Comparison of ENCODE assay signal across 1 cellular context in the genomic region with DNA sequence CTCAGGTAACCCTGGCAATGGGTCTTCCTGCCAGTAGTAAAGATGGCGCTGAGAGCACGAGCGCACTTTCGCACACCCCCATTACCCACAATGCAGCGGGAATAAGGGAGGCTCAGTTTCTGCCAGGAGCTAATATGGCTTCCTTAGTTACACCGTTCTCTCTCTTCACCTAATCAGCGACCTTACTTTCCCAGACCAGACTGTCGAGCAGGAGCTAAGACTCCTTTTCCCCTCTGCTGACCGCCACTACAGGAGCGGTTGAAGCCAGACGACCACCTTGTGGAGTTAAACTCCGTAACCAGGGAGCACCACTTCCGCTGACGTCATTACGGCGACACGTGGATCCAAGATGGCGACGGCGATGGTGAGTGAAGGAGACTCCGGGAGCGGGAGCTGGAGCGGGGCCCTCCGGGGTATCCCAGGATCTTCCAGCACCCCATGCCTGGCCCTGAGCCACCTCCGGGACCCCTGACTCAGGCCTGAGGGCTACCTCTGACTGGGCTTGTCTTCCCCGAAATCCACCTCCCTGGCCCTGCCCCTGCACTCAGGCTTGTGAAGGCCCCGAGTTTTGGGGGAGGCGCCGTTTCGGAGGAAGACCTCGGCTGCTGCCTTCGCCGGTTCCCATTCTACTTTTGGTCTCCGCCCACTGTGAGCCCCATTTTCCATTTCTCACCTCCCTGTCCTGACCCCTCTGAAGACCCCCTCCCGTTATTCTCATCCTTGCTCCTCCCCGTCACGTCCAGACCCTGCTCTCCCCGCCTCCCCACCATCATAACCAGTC.
TF ChIP-seq lines count a peak whose summit lies in the region.

A gene with protein sequence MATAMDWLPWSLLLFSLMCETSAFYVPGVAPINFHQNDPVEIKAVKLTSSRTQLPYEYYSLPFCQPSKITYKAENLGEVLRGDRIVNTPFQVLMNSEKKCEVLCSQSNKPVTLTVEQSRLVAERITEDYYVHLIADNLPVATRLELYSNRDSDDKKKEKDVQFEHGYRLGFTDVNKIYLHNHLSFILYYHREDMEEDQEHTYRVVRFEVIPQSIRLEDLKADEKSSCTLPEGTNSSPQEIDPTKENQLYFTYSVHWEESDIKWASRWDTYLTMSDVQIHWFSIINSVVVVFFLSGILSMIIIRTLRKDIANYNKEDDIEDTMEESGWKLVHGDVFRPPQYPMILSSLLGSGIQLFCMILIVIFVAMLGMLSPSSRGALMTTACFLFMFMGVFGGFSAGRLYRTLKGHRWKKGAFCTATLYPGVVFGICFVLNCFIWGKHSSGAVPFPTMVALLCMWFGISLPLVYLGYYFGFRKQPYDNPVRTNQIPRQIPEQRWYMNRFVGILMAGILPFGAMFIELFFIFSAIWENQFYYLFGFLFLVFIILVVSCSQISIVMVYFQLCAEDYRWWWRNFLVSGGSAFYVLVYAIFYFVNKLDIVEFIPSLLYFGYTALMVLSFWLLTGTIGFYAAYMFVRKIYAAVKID (plus strand): TSS at position 323 of the 781 bp plus-strand sequence. CDS start 27 bp downstream, at position 350.

TF ChIP-seq in HepG2, 621 proteins besides CTCF, POLR2A, EP300 and RAD21 (continued from another document and continues in another):
- TF ChIP-seq, protein P1, sequence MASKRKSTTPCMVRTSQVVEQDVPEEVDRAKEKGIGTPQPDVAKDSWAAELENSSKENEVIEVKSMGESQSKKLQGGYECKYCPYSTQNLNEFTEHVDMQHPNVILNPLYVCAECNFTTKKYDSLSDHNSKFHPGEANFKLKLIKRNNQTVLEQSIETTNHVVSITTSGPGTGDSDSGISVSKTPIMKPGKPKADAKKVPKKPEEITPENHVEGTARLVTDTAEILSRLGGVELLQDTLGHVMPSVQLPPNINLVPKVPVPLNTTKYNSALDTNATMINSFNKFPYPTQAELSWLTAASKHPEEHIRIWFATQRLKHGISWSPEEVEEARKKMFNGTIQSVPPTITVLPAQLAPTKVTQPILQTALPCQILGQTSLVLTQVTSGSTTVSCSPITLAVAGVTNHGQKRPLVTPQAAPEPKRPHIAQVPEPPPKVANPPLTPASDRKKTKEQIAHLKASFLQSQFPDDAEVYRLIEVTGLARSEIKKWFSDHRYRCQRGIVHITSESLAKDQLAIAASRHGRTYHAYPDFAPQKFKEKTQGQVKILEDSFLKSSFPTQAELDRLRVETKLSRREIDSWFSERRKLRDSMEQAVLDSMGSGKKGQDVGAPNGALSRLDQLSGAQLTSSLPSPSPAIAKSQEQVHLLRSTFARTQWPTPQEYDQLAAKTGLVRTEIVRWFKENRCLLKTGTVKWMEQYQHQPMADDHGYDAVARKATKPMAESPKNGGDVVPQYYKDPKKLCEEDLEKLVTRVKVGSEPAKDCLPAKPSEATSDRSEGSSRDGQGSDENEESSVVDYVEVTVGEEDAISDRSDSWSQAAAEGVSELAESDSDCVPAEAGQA (IDR thresholded peaks at IDR 0.05; ENCODE audit: low read depth), result peak; percentile 100
- TF ChIP-seq, protein P1 (CRISPR knock-in tag; IDR thresholded peaks at IDR 0.05; ENCODE audit: borderline replicate concordance), result peak; percentile 92
- TF ChIP-seq SPEN (CRISPR knock-in tag; IDR thresholded peaks at IDR 0.05; ENCODE audit: low read depth), result peak; percentile 94
- peak; percentile 98 for TF ChIP-seq PHF8 (CRISPR knock-in tag; IDR thresholded peaks at IDR 0.05)
- TF ChIP-seq ZNF234 (CRISPR knock-in tag; conservative IDR thresholded peaks at IDR 0.05), result peak; percentile 92; the same call in 1 of the 2 replicates
- TF ChIP-seq TSC22D2 (CRISPR knock-in tag; IDR thresholded peaks at IDR 0.05; ENCODE audit: borderline replicate concordance), result peak; percentile 96; the same call in 1 of the 2 replicates
- 0 out of 2 replicates have a peak, but pooled peaks have one; percentile 14 for TF ChIP-seq NR3C1 (CRISPR knock-in tag; IDR thresholded peaks at IDR 0.05)
- TF ChIP-seq MAFK (conservative IDR thresholded peaks at IDR 0.05 in 1 of 2, IDR thresholded peaks at IDR 0.05 in 1 of 2; ENCODE audit: low read length in 2 of 2), result peak in 1 of 2 experiments; percentile 18; a peak in 1 of 4 replicates
- peak; percentile 91 for TF ChIP-seq RNF2 (conservative IDR thresholded peaks at IDR 0.05; ENCODE audit: low read depth)
- TF ChIP-seq ZNF383 (CRISPR knock-in tag; IDR thresholded peaks at IDR 0.05; ENCODE audit: borderline replicate concordance), result peak; percentile 90; the same call in 1 of the 2 replicates
- TF ChIP-seq, protein P2, sequence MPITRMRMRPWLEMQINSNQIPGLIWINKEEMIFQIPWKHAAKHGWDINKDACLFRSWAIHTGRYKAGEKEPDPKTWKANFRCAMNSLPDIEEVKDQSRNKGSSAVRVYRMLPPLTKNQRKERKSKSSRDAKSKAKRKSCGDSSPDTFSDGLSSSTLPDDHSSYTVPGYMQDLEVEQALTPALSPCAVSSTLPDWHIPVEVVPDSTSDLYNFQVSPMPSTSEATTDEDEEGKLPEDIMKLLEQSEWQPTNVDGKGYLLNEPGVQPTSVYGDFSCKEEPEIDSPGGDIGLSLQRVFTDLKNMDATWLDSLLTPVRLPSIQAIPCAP (CRISPR knock-in tag; IDR thresholded peaks at IDR 0.05; ENCODE audit: low read depth), result no peak
- TF ChIP-seq ZNF598 (CRISPR knock-in tag; IDR thresholded peaks at IDR 0.05; ENCODE audit: borderline replicate concordance), result peak; percentile 98
- TF ChIP-seq ARNTL (CRISPR knock-in tag; IDR thresholded peaks at IDR 0.05), result peak; percentile 90
- TF ChIP-seq, protein P3, sequence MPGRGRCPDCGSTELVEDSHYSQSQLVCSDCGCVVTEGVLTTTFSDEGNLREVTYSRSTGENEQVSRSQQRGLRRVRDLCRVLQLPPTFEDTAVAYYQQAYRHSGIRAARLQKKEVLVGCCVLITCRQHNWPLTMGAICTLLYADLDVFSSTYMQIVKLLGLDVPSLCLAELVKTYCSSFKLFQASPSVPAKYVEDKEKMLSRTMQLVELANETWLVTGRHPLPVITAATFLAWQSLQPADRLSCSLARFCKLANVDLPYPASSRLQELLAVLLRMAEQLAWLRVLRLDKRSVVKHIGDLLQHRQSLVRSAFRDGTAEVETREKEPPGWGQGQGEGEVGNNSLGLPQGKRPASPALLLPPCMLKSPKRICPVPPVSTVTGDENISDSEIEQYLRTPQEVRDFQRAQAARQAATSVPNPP (CRISPR knock-in tag; IDR thresholded peaks at IDR 0.05), result no peak
- TF ChIP-seq, protein P4, sequence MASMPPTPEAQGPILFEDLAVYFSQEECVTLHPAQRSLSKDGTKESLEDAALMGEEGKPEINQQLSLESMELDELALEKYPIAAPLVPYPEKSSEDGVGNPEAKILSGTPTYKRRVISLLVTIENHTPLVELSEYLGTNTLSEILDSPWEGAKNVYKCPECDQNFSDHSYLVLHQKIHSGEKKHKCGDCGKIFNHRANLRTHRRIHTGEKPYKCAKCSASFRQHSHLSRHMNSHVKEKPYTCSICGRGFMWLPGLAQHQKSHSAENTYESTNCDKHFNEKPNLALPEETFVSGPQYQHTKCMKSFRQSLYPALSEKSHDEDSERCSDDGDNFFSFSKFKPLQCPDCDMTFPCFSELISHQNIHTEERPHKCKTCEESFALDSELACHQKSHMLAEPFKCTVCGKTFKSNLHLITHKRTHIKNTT (CRISPR knock-in tag; IDR thresholded peaks at IDR 0.05), result 0 out of 2 replicates have a peak, but pooled peaks have one; percentile 89
- TF ChIP-seq SNAI1 (CRISPR knock-in tag; IDR thresholded peaks at IDR 0.05; ENCODE audit: borderline replicate concordance), result peak; percentile 98
- TF ChIP-seq, protein P5, sequence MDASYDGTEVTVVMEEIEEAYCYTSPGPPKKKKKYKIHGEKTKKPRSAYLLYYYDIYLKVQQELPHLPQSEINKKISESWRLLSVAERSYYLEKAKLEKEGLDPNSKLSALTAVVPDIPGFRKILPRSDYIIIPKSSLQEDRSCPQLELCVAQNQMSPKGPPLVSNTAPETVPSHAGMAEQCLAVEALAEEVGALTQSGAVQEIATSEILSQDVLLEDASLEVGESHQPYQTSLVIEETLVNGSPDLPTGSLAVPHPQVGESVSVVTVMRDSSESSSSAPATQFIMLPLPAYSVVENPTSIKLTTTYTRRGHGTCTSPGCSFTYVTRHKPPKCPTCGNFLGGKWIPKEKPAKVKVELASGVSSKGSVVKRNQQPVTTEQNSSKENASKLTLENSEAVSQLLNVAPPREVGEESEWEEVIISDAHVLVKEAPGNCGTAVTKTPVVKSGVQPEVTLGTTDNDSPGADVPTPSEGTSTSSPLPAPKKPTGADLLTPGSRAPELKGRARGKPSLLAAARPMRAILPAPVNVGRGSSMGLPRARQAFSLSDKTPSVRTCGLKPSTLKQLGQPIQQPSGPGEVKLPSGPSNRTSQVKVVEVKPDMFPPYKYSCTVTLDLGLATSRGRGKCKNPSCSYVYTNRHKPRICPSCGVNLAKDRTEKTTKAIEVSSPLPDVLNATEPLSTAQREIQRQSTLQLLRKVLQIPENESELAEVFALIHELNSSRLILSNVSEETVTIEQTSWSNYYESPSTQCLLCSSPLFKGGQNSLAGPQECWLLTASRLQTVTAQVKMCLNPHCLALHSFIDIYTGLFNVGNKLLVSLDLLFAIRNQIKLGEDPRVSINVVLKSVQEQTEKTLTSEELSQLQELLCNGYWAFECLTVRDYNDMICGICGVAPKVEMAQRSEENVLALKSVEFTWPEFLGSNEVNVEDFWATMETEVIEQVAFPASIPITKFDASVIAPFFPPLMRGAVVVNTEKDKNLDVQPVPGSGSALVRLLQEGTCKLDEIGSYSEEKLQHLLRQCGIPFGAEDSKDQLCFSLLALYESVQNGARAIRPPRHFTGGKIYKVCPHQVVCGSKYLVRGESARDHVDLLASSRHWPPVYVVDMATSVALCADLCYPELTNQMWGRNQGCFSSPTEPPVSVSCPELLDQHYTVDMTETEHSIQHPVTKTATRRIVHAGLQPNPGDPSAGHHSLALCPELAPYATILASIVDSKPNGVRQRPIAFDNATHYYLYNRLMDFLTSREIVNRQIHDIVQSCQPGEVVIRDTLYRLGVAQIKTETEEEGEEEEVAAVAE (CRISPR knock-in tag; IDR thresholded peaks at IDR 0.05; ENCODE audit: borderline replicate concordance), result peak; percentile 93
- peak; percentile 75 for TF ChIP-seq SIN3B (IDR thresholded peaks at IDR 0.05; ENCODE audit: low read length)
- peak; percentile 99 for TF ChIP-seq NFRKB (IDR thresholded peaks at IDR 0.05)
- TF ChIP-seq, protein P6, sequence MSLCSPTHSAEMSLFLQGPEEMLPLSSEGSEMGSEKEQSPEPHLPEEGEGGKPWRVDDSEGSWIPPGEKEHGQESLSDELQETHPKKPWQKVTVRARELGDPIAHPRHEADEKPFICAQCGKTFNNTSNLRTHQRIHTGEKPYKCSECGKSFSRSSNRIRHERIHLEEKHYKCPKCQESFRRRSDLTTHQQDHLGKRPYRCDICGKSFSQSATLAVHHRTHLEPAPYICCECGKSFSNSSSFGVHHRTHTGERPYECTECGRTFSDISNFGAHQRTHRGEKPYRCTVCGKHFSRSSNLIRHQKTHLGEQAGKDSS (CRISPR knock-in tag; IDR thresholded peaks at IDR 0.05; ENCODE audit: borderline replicate concordance, low read depth), result peak; percentile 98
- TF ChIP-seq, protein P7, sequence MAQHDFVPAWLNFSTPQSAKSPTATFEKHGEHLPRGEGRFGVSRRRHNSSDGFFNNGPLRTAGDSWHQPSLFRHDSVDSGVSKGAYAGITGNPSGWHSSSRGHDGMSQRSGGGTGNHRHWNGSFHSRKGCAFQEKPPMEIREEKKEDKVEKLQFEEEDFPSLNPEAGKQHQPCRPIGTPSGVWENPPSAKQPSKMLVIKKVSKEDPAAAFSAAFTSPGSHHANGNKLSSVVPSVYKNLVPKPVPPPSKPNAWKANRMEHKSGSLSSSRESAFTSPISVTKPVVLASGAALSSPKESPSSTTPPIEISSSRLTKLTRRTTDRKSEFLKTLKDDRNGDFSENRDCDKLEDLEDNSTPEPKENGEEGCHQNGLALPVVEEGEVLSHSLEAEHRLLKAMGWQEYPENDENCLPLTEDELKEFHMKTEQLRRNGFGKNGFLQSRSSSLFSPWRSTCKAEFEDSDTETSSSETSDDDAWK (CRISPR knock-in tag; IDR thresholded peaks at IDR 0.05), result no peak
- no peak for TF ChIP-seq PCBP2 (optimal IDR thresholded peaks at IDR 0.05; ENCODE audit: low read depth, low read length, poor library complexity, severe bottlenecking)
- TF ChIP-seq ZNF350 (CRISPR knock-in tag; IDR thresholded peaks at IDR 0.05; ENCODE audit: borderline replicate concordance, low read depth), result peak; percentile 99
- TF ChIP-seq, protein P8, sequence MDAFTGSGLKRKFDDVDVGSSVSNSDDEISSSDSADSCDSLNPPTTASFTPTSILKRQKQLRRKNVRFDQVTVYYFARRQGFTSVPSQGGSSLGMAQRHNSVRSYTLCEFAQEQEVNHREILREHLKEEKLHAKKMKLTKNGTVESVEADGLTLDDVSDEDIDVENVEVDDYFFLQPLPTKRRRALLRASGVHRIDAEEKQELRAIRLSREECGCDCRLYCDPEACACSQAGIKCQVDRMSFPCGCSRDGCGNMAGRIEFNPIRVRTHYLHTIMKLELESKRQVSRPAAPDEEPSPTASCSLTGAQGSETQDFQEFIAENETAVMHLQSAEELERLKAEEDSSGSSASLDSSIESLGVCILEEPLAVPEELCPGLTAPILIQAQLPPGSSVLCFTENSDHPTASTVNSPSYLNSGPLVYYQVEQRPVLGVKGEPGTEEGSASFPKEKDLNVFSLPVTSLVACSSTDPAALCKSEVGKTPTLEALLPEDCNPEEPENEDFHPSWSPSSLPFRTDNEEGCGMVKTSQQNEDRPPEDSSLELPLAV (CRISPR knock-in tag; conservative IDR thresholded peaks at IDR 0.05; ENCODE audit: low read depth), result no peak
- TF ChIP-seq, protein P9, sequence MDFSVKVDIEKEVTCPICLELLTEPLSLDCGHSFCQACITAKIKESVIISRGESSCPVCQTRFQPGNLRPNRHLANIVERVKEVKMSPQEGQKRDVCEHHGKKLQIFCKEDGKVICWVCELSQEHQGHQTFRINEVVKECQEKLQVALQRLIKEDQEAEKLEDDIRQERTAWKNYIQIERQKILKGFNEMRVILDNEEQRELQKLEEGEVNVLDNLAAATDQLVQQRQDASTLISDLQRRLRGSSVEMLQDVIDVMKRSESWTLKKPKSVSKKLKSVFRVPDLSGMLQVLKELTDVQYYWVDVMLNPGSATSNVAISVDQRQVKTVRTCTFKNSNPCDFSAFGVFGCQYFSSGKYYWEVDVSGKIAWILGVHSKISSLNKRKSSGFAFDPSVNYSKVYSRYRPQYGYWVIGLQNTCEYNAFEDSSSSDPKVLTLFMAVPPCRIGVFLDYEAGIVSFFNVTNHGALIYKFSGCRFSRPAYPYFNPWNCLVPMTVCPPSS (IDR thresholded peaks at IDR 0.05), result no peak
